8 cellular contexts compared by ENCODE assay signal in the genomic region with DNA sequence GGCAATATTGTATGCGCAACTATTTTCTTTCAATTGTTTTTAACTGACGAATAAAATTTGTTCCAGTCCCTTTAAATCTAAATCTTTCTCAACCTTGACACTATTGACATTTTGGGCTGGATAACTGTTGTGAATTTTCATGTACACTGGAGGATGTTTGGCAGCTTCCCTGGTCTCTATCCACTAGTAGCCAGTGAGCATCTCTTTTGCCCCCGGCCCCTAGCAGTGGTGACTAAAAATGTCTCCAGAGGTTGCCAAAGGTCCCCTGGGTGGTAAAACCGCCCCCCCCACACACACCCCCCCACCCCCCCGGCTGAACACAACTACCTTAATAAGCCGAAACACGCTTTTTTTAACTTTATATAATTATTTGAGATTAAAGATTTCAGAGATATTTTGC. TPM values are rescaled to one million over a fixed set of nuclear protein-coding genes. Genes with fewer than 3 reads are reported as not detected.
DNase-seq lines count a peak whose midpoint lies in the region; ATAC-seq, FAIRE-seq and TF ChIP-seq lines count a peak whose summit lies in the region.

No MANE protein-coding gene starts in this region.

- peak overlapping the region; percentile 78 for H3K4me3 ChIP-seq in CD4-positive, CD25-positive, alpha-beta regulatory T cell (ENCODE audit: low read depth, low read length)
- H3K4me3 ChIP-seq in bronchial epithelial cell (ENCODE audit: low read depth, low read length), result peak overlapping the region; percentile 58
- no peak overlapping the region for H3K4me3 ChIP-seq in thyroid gland (replicated peaks in 1 of 3)

- no peaks in the 10 kb centered on the region for H3K36me3 Mint-ChIP-seq in CD4-positive, CD25-positive, alpha-beta regulatory T cell
- H3K36me3 Mint-ChIP-seq in natural killer cell treated with Interleukin-12 subunit alpha and Interleukin-12 subunit beta and Interleukin-15 and Interleukin-18, amount 100 ng/mL, for 72 hours, result no peaks in the 10 kb centered on the region

- H3K4me1 ChIP-seq in CD4-positive, CD25-positive, alpha-beta regulatory T cell (ENCODE audit: control insufficient read depth, insufficient read depth, low read length, poor library complexity, severe bottlenecking), result peaks cover 14% of the 10 kb centered on the region
- no peaks in the 10 kb centered on the region for H3K4me1 ChIP-seq in thyroid gland

- in situ Hi-C loops in KBM-7 (cut with MboI; ENCODE audit: low pct_unique_long_range_greater_than_20kb, low sequenced_read_pairs), result no loop called here

- intact Hi-C loops in thyroid gland (cut with DNase I), result no loop called here

- H3K9me3 Mint-ChIP-seq in CD4-positive, CD25-positive, alpha-beta regulatory T cell, result no peaks in the 10 kb centered on the region
- H3K9me3 Mint-ChIP-seq in natural killer cell treated with Interleukin-12 subunit alpha and Interleukin-12 subunit beta and Interleukin-15 and Interleukin-18, amount 100 ng/mL, for 72 hours, result peaks cover 2% of the 10 kb centered on the region

- peak in 1 of 3 donors; percentile 2 for DNase-seq in CD4-positive, CD25-positive, alpha-beta regulatory T cell
- peak; percentile 16 for DNase-seq in KBM-7
- no peak for DNase-seq in bronchial epithelial cell (ENCODE audit: low read depth)
- no peak for DNase-seq in natural killer cell treated with Interleukin-12 subunit alpha and Interleukin-12 subunit beta and Interleukin-15 and Interleukin-18, amount 100 ng/mL, for 72 hours (ENCODE audit: low spot score)
- DNase-seq in thyroid gland, result no peak
- DNase-seq in T1000 (lab: John Stamatoyannopoulos, UW), result no peak
- no peak for DNase-seq in C1 segment of cervical spinal cord (lab: John Stamatoyannopoulos, UW)

- no peaks in the 10 kb centered on the region for H3K36me3 ChIP-seq in CD4-positive, CD25-positive, alpha-beta regulatory T cell (ENCODE audit: control insufficient read depth, insufficient read depth, low read length)
- no peaks in the 10 kb centered on the region for H3K36me3 ChIP-seq in bronchial epithelial cell (ENCODE audit: control insufficient read depth, insufficient read depth, low read length)
- H3K36me3 ChIP-seq in thyroid gland, result no peaks in the 10 kb centered on the region

- TF ChIP-seq POLR2A in thyroid gland (IDR thresholded peaks at IDR 0.05), result no peak

- H3K27me3 ChIP-seq in CD4-positive, CD25-positive, alpha-beta regulatory T cell (ENCODE audit: control insufficient read depth, insufficient read depth, low read length), result no peaks in the 10 kb centered on the region
- no peaks in the 10 kb centered on the region for H3K27me3 ChIP-seq in bronchial epithelial cell (ENCODE audit: control insufficient read depth, insufficient read depth, low read length)
- no peaks in the 10 kb centered on the region for H3K27me3 ChIP-seq in thyroid gland

- H3K27me3 Mint-ChIP-seq in CD4-positive, CD25-positive, alpha-beta regulatory T cell, result no peaks in the 10 kb centered on the region
- no peaks in the 10 kb centered on the region for H3K27me3 Mint-ChIP-seq in natural killer cell treated with Interleukin-12 subunit alpha and Interleukin-12 subunit beta and Interleukin-15 and Interleukin-18, amount 100 ng/mL, for 72 hours

- no peak for FAIRE-seq in bronchial epithelial cell (lab: Jason Lieb, UNC)

- H3K4me1 Mint-ChIP-seq in CD4-positive, CD25-positive, alpha-beta regulatory T cell, result peaks cover 10 to 21% (median 14%) of the 10 kb centered on the region in 4 donors
- H3K4me1 Mint-ChIP-seq in natural killer cell treated with Interleukin-12 subunit alpha and Interleukin-12 subunit beta and Interleukin-15 and Interleukin-18, amount 100 ng/mL, for 72 hours (ENCODE audit: low read depth in 2 of 2), result peaks cover 4 to 6% of the 10 kb centered on the region in 2 donors

- H3K9me3 ChIP-seq in CD4-positive, CD25-positive, alpha-beta regulatory T cell (ENCODE audit: control insufficient read depth in 2 of 2, low read length in 2 of 2), result no peaks in the 10 kb centered on the region
- no peaks in the 10 kb centered on the region for H3K9me3 ChIP-seq in thyroid gland

- 19 to 20% methylated on average over 7 of the region's 7 CpGs for WGBS in thyroid gland, 2 donors

- H3K27ac Mint-ChIP-seq in CD4-positive, CD25-positive, alpha-beta regulatory T cell, result peak overlapping the region in 1 of 3 donors; percentile 83
- peak overlapping the region; percentile 76 to 82 for H3K27ac Mint-ChIP-seq in natural killer cell treated with Interleukin-12 subunit alpha and Interleukin-12 subunit beta and Interleukin-15 and Interleukin-18, amount 100 ng/mL, for 72 hours

- peak overlapping the region; percentile 74 for H3K27ac ChIP-seq in CD4-positive, CD25-positive, alpha-beta regulatory T cell (ENCODE audit: insufficient read depth, low read length, poor library complexity, severe bottlenecking)
- no peak overlapping the region for H3K27ac ChIP-seq in thyroid gland

- H3K4me3 Mint-ChIP-seq in CD4-positive, CD25-positive, alpha-beta regulatory T cell, result peak overlapping the region; percentile 64 to 95 (median 91)
- H3K4me3 Mint-ChIP-seq in natural killer cell treated with Interleukin-12 subunit alpha and Interleukin-12 subunit beta and Interleukin-15 and Interleukin-18, amount 100 ng/mL, for 72 hours, result peak overlapping the region; percentile 90

- TF ChIP-seq CTCF in bronchial epithelial cell (IDR thresholded peaks at IDR 0.05; ENCODE audit: insufficient read depth, low read length, severe bottlenecking), result no peak
- TF ChIP-seq CTCF in thyroid gland (IDR thresholded peaks at IDR 0.05), result no peak

- no peak for ATAC-seq in CD4-positive, CD25-positive, alpha-beta regulatory T cell (ENCODE audit: low read depth in 2 of 2)
- ATAC-seq in natural killer cell treated with Interleukin-12 subunit alpha and Interleukin-12 subunit beta and Interleukin-15 and Interleukin-18, amount 100 ng/mL, for 72 hours, result no peak
- no peak for ATAC-seq in HG02759 (IDR thresholded peaks at IDR 0.05; ENCODE audit: unreplicated experiment)

RNA-seq across cellular contexts. Expression of gene FANCB, which starts 0.5 kb away (rescaled TPM):
- total RNA-seq in CD4-positive, CD25-positive, alpha-beta regulatory T cell, result 2.8 TPM
- polyA plus RNA-seq in CD4-positive, CD25-positive, alpha-beta regulatory T cell, result 1 to 10 TPM; 1.7 to 2.6 (median 2.1) TPM
- total RNA-seq in bronchial epithelial cell, result 1.2 and 1.8 TPM in 2 replicates
- 10 to 100 TPM; 10.0 to 19.1 TPM for total RNA-seq in natural killer cell treated with Interleukin-12 subunit alpha and Interleukin-12 subunit beta and Interleukin-15 and Interleukin-18, amount 100 ng/mL, for 72 hours
- total RNA-seq in thyroid gland, result 1 to 10 TPM in 3 of 4 donors, under 1 TPM in 1; 0.71 to 2.2 (median 1.6) TPM

RNA-seq across cellular contexts. Expression of gene MOSPD2, which starts 0.9 kb away (rescaled TPM):
- 9.0 TPM for total RNA-seq in CD4-positive, CD25-positive, alpha-beta regulatory T cell
- polyA plus RNA-seq in CD4-positive, CD25-positive, alpha-beta regulatory T cell, result 10 to 100 TPM in 1 of 4 donors, 1 to 10 TPM in 3; 5.5 to 10.8 (median 7.9) TPM
- total RNA-seq in bronchial epithelial cell (8.2 and 8.7 TPM in 2 replicates), thyroid gland (10 to 100 TPM; 33.3 to 39.0 (median 37.3) TPM)
- 10 to 100 TPM; 12.8 to 30.4 TPM for total RNA-seq in natural killer cell treated with Interleukin-12 subunit alpha and Interleukin-12 subunit beta and Interleukin-15 and Interleukin-18, amount 100 ng/mL, for 72 hours

Comparison
In these comparisons a context has a peak if more than half of its experiments do, and no peak if none do; other contexts are left out.
1. H3K4me3 ChIP-seq: peak in CD4-positive, CD25-positive, alpha-beta regulatory T cell (single experiment) and bronchial epithelial cell (single experiment); none in thyroid gland (0 of 3).